ENCODE assay signal across 9 cellular contexts in genomic region chr5:105057893-105058292, GRCh38.
"Had no signal": no experiment of that assay in that cellular context is flagged by ENCODE, and none has a peak within 500 bp of the region (broad histone marks: within the 10 kb centered on the region; RNA-seq: fewer than 3 reads in every experiment).

No MANE protein-coding gene starts in this region.

- DNase-seq: IMR-90, KBM-7, KG1 had no signal

- H3K27ac ChIP-seq: HL-60, KMS-11 had no signal

- H3K27me3 Mint-ChIP-seq: IgD-negative memory B cell had no signal

- FAIRE-seq: HepG2, HTR-8/SVneo, K562 had no signal

- H3K27ac Mint-ChIP-seq: IgD-negative memory B cell had no signal

- H3K4me3 Mint-ChIP-seq: IgD-negative memory B cell had no signal

- ATAC-seq: HepG2, K562 had no signal

- H3K36me3 Mint-ChIP-seq: IgD-negative memory B cell had no signal

- H3K4me1 Mint-ChIP-seq: IgD-negative memory B cell had no signal

- H3K4me3 ChIP-seq: K562 had no signal
